ENCODE assay signal across 33 cellular contexts in genomic region chr6:40780626-40781025, GRCh38.
DNase-seq lines count a peak whose midpoint lies in the region; ATAC-seq and TF ChIP-seq lines count a peak whose summit lies in the region.
"Had no signal": no experiment of that assay in that cellular context is flagged by ENCODE, and none has a peak within 500 bp of the region (broad histone marks: within the 10 kb centered on the region; RNA-seq: fewer than 3 reads in every experiment).

No MANE protein-coding gene starts in this region.

- no peak overlapping the region for H3K4me2 ChIP-seq in trophoblast cell (ENCODE audit: low read length)
- H3K4me2 ChIP-seq: A549; BLaER1; BLaER1 treated with 17β-estradiol and CSF1 and Interleukin-3, amounts not matched to agents 10 nM and 100 nM had no signal

- H3K27ac ChIP-seq in psoas muscle (peak overlapping the region; percentile 70), gastrocnemius medialis (peak overlapping the region; percentile 81 to 91 (median 84)), skeletal muscle tissue (ENCODE audit: low read depth, low read length) (peak overlapping the region; percentile 68), trophoblast cell (ENCODE audit: low read depth, low read length) (no peak overlapping the region), uterus (no peak overlapping the region)
- H3K27ac ChIP-seq: 22Rv1; A549; BLaER1; BLaER1 treated with 17β-estradiol and CSF1 and Interleukin-3, amounts not matched to agents 10 nM and 100 nM; C4-2B had no signal

- H3K4me3 ChIP-seq in psoas muscle (no peak overlapping the region), gastrocnemius medialis (no peak overlapping the region), skeletal muscle tissue (ENCODE audit: low read length in 3 of 3) (peak overlapping the region in 1 of 3 donors; percentile 8), trophoblast cell (ENCODE audit: low read depth, low read length) (no peak overlapping the region), uterus (no peak overlapping the region)
- H3K4me3 ChIP-seq: A549; BLaER1; BLaER1 treated with 17β-estradiol and CSF1 and Interleukin-3, amounts not matched to agents 10 nM and 100 nM had no signal

- no peak overlapping the region for H2BK12ac ChIP-seq in trophoblast cell (ENCODE audit: low read length)

- TF ChIP-seq CTCF in psoas muscle (IDR thresholded peaks at IDR 0.05) (no peak), gastrocnemius medialis (IDR thresholded peaks at IDR 0.05 in 4 of 5, conservative IDR thresholded peaks at IDR 0.05 in 1 of 5) (no peak), uterus (IDR thresholded peaks at IDR 0.05) (no peak)

- H2AK5ac ChIP-seq in trophoblast cell (ENCODE audit: low read length), result no peak overlapping the region

- H3K9me3 ChIP-seq in psoas muscle, result no peaks in the 10 kb centered on the region
- H3K9me3 ChIP-seq in gastrocnemius medialis, result no peaks in the 10 kb centered on the region
- H3K9me3 ChIP-seq in skeletal muscle tissue (ENCODE audit: control insufficient read depth in 3 of 3, low read length in 3 of 3), result no peaks in the 10 kb centered on the region
- H3K9me3 ChIP-seq in trophoblast cell (ENCODE audit: insufficient read depth, low read depth, low read length), result peaks cover 2% of the 10 kb centered on the region
- no peaks in the 10 kb centered on the region for H3K9me3 ChIP-seq in uterus
- H3K9me3 ChIP-seq: A549; BE2C; BLaER1; BLaER1 treated with 17β-estradiol and CSF1 and Interleukin-3, amounts not matched to agents 10 nM and 100 nM; Caco-2 had no signal

- H3K4me1 ChIP-seq in psoas muscle, result peaks cover 26% of the 10 kb centered on the region
- H3K4me1 ChIP-seq in gastrocnemius medialis, result peaks cover 41 to 44% of the 10 kb centered on the region in 2 donors
- peaks cover 36 to 45% (median 40%) of the 10 kb centered on the region in 3 donors for H3K4me1 ChIP-seq in skeletal muscle tissue (ENCODE audit: control insufficient read depth in 3 of 3, insufficient read depth in 3 of 3, low read length in 3 of 3)
- H3K4me1 ChIP-seq in trophoblast cell (ENCODE audit: control insufficient read depth in 1 of 2, insufficient read depth in 2 of 2, low read length in 2 of 2), result peaks cover 0 to 3% of the 10 kb centered on the region in 2 experiments
- no peaks in the 10 kb centered on the region for H3K4me1 ChIP-seq in uterus
- H3K4me1 ChIP-seq: A549; BE2C; BLaER1; BLaER1 treated with 17β-estradiol and CSF1 and Interleukin-3, amounts not matched to agents 10 nM and 100 nM; Caco-2 had no signal

- H4K91ac ChIP-seq in trophoblast cell (ENCODE audit: low read depth, low read length), result no peak overlapping the region

- 20 to 29% (median 25%) methylated on average over 3 of the region's 3 CpGs for WGBS in psoas muscle, 3 donors
- WGBS in trophoblast cell (ENCODE audit: extremely low coverage, insufficient coverage, insufficient read length), result no CpG with 5 or more reads among the region's 3 CpGs

- peak; percentile 12 for DNase-seq in cardiac septum (ENCODE audit: low spot score)
- no peak for DNase-seq in Right ventricle myocardium superior
- no peak for DNase-seq in psoas muscle
- peak; percentile 58 to 67 for DNase-seq in gastrocnemius medialis
- no peak for DNase-seq in trophoblast cell
- DNase-seq in uterus, result no peak
- DNase-seq: 8988T; ACHN; AML-193; BE2C; C1 segment of cervical spinal cord; Caco-2; Calu3; CD4-positive, alpha-beta memory T cell; CD4-positive, alpha-beta T cell; CD4-positive, CD25-positive, alpha-beta regulatory T cell; CD8-positive, alpha-beta memory T cell; CD8-positive, alpha-beta T cell; COR-L47; DMS 273 treated with DMSO at 0.1 percent for 48 hours; DMS153; DMS53; DMS79; DMS79 treated with DMSO at 0.1 percent for 48 hours; DND-41; EL had no signal

- intact Hi-C loops in cardiac septum (cut with DNase I), result no loop called here
- intact Hi-C loops in Right ventricle myocardium superior (cut with DNase I), result no loop called here
- intact Hi-C loops in psoas muscle (cut with DNase I), result no loop called here
- intact Hi-C loops in gastrocnemius medialis (cut with DNase I; ENCODE audit: low total_unique reads), result loop anchor here (10.0 kb wide), 1 partner anchor 846 kb away; the partner anchor contains the start of gene MOCS1
- intact Hi-C loops in uterus (cut with DNase I; ENCODE audit: low total_unique reads), result no loop called here

- H3K9ac ChIP-seq in skeletal muscle tissue (ENCODE audit: low read depth in 1 of 3, low read length in 3 of 3), result peak overlapping the region in 2 of 3 donors; percentile 25 to 45
- no peak overlapping the region for H3K9ac ChIP-seq in trophoblast cell (ENCODE audit: low read length)
- H3K9ac ChIP-seq: BLaER1; BLaER1 treated with 17β-estradiol and CSF1 and Interleukin-3, amounts not matched to agents 10 nM and 100 nM had no signal

- H2AFZ ChIP-seq in trophoblast cell (ENCODE audit: insufficient read depth, low read length, poor library complexity), result no peak overlapping the region

- no peak overlapping the region for H4K8ac ChIP-seq in trophoblast cell (ENCODE audit: low read depth, low read length)

- no peak overlapping the region for H3K4ac ChIP-seq in trophoblast cell (ENCODE audit: low read depth, low read length)

- no peak overlapping the region for H3K14ac ChIP-seq in trophoblast cell (ENCODE audit: low read length)

- ATAC-seq in Right ventricle myocardium superior (ENCODE audit: poor library complexity) (no peak), psoas muscle (peak in 2 of 4 donors; percentile 38 to 66), gastrocnemius medialis (peak; percentile 72 to 75), GM21619 (IDR thresholded peaks at IDR 0.05; ENCODE audit: unreplicated experiment) (no peak)
- ATAC-seq: A549; CD8-positive, alpha-beta T cell had no signal

- no peaks in the 10 kb centered on the region for H3K79me1 ChIP-seq in trophoblast cell (ENCODE audit: low read length)

- no peaks in the 10 kb centered on the region for H3K79me2 ChIP-seq in trophoblast cell (ENCODE audit: control insufficient read depth, insufficient read depth, low read length, poor library complexity)

- H4K12ac ChIP-seq in trophoblast cell (ENCODE audit: low read depth, low read length), result no peak overlapping the region

- H2BK5ac ChIP-seq in trophoblast cell (ENCODE audit: low read depth, low read length, poor library complexity), result no peak overlapping the region

- H3K18ac ChIP-seq in trophoblast cell (ENCODE audit: low read length), result no peak overlapping the region

- in situ Hi-C loops in gastrocnemius medialis (cut with MboI; ENCODE audit: low sequenced_read_pairs in 4 of 4), result no loop called here

- no peaks in the 10 kb centered on the region for H3K27me3 ChIP-seq in psoas muscle (ENCODE audit: insufficient read depth in 3 of 3, low read length in 2 of 3)
- H3K27me3 ChIP-seq in gastrocnemius medialis, result no peaks in the 10 kb centered on the region
- no peaks in the 10 kb centered on the region for H3K27me3 ChIP-seq in skeletal muscle tissue (ENCODE audit: control insufficient read depth in 3 of 3, insufficient read depth in 3 of 3, low read length in 3 of 3)
- H3K27me3 ChIP-seq in trophoblast cell (ENCODE audit: insufficient read depth, low read length), result no peaks in the 10 kb centered on the region
- no peaks in the 10 kb centered on the region for H3K27me3 ChIP-seq in uterus
- H3K27me3 ChIP-seq: BE2C; BLaER1; BLaER1 treated with 17β-estradiol and CSF1 and Interleukin-3, amounts not matched to agents 10 nM and 100 nM had no signal

- H2BK120ac ChIP-seq in trophoblast cell (ENCODE audit: insufficient read depth, low read length, poor library complexity), result no peak overlapping the region

- TF ChIP-seq POLR2A in gastrocnemius medialis (IDR thresholded peaks at IDR 0.05) (no peak), uterus (IDR thresholded peaks at IDR 0.05) (no peak)

- no peaks in the 10 kb centered on the region for H3K36me3 ChIP-seq in psoas muscle (ENCODE audit: insufficient read depth in 1 of 2, low read depth in 1 of 2)
- no peaks in the 10 kb centered on the region for H3K36me3 ChIP-seq in gastrocnemius medialis
- H3K36me3 ChIP-seq in skeletal muscle tissue (ENCODE audit: control insufficient read depth in 3 of 3, insufficient read depth in 3 of 3, low read length in 3 of 3), result no peaks in the 10 kb centered on the region
- H3K36me3 ChIP-seq in trophoblast cell (ENCODE audit: control insufficient read depth in 1 of 2, insufficient read depth in 2 of 2, low read length in 2 of 2), result no peaks in the 10 kb centered on the region
- no peaks in the 10 kb centered on the region for H3K36me3 ChIP-seq in uterus
- H3K36me3 ChIP-seq: BE2C; BLaER1; BLaER1 treated with 17β-estradiol and CSF1 and Interleukin-3, amounts not matched to agents 10 nM and 100 nM had no signal

- H3K23ac ChIP-seq in trophoblast cell (ENCODE audit: low read length), result no peak overlapping the region

Comparison
In these comparisons a context has a peak if more than half of its experiments do, and no peak if none do; other contexts are left out.
1. DNase-seq: peak in cardiac septum (single experiment) and gastrocnemius medialis (2 of 2); none in Right ventricle myocardium superior (single experiment), psoas muscle (0 of 2), trophoblast cell (0 of 2) and uterus (0 of 2).
2. ATAC-seq: peak in gastrocnemius medialis (2 of 2); none in Right ventricle myocardium superior (single experiment) and GM21619 (single experiment).
3. H3K27ac ChIP-seq: peak in psoas muscle (single experiment), gastrocnemius medialis (4 of 4) and skeletal muscle tissue (single experiment); none in trophoblast cell (single experiment) and uterus (0 of 2).